Comparison of ENCODE assay signal across 17 cellular contexts in the genomic region with DNA sequence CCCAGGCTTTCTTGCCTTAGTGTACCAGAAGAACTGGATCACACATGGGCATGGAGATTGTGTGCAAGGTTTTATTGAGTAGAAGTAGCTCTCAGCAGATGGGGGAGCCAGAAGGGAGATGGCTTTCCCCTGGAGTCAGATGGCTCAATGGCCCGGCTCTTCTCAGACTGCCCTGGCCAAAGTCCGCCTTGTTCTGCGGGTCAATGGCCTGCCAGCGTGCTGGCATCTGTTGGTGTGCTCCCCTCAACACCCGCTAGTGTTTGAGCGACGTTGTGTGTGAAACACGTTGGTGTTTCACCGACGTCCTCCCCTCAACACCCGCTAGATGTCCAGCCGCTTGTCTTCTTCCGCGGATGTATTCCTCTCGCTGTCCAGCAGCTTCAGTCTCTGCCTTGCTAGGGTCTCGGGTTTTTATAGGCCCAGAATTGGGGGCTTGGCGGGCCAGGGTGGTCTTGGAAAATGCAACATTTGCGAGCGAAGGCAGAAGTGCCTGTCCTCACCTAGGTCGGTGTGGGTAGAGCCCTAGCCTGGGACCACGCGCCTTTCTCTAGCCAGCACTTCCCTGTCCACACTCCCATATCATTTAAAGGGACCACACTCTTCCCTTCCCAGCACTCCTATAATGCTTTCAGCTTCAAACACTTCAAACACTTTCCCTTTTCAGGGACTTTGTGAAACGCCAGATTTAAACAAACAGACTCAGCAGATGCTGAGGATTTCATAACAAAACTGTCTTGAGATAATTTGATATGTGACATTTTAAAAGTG. TPM values are rescaled to one million over a fixed set of nuclear protein-coding genes. Genes with fewer than 3 reads are reported as not detected.
"Had no signal": no experiment of that assay in that cellular context is flagged by ENCODE, and none has a peak within 500 bp of the region (broad histone marks: within the 10 kb centered on the region; RNA-seq: fewer than 3 reads in every experiment).

No MANE protein-coding gene starts in this region.

- H3K4me1 ChIP-seq: SJCRH30 had no signal

- H3K36me3 ChIP-seq: SJCRH30 had no signal

- H3K4me3 ChIP-seq: SJCRH30 had no signal

- DNase-seq: KBM-7, NCI-H1092, NCI-H1105 treated with DMSO at 0.1 percent for 48 hours, NCI-H1417 treated with DMSO at 0.1 percent for 48 hours, NCI-H146, NCI-H1694 treated with DMSO at 0.1 percent for 48 hours, NCI-H1930, NCI-H2081, NCI-H2107, NCI-H2227 treated with DMSO at 0.1 percent for 48 hours, NCI-H524, NCI-H526 treated with DMSO at 0.1 percent for 48 hours, NCI-H774, SHP77 treated with DMSO at 0.1 percent for 48 hours, SJCRH30, SW 1271 had no signal

- H3K27ac ChIP-seq: RWPE1, SJCRH30 had no signal

- H3K27me3 ChIP-seq: SJCRH30 had no signal

- H3K9me3 ChIP-seq: SJCRH30 had no signal

RNA-seq across cellular contexts. Expression of a gene that starts 21.1 kb away (rescaled TPM):
- total RNA-seq: SJCRH30 had no signal
